In genomic region chr9:23423999-23424398, GRCh38 we compare ENCODE assay signal across 10 cellular contexts.
"Had no signal": no experiment of that assay in that cellular context is flagged by ENCODE, and none has a peak within 500 bp of the region (broad histone marks: within the 10 kb centered on the region; RNA-seq: fewer than 3 reads in every experiment).

No MANE protein-coding gene starts in this region.

- ATAC-seq: HCT116 had no signal

- H3K4me3 ChIP-seq: GM23248, HAP-1 had no signal

- H3K4me1 Mint-ChIP-seq: H9 had no signal

- FAIRE-seq: H1, H54 had no signal

- H3K4me1 ChIP-seq: HAP-1 had no signal

- DNase-seq: GM23248, GOT3, H7, H9, HCEC 1CT, HFFc6 had no signal

- H3K9me3 ChIP-seq: HAP-1 had no signal

- H3K36me3 ChIP-seq: HAP-1 had no signal

- H3K9ac ChIP-seq: GM23248 had no signal

- H3K9me3 Mint-ChIP-seq: H9 had no signal

- H3K4me3 Mint-ChIP-seq: H9, HFFc6 had no signal

- H3K27ac ChIP-seq: GM23248 had no signal

- H3K27ac Mint-ChIP-seq: H9, HFFc6 had no signal

- H2AFZ ChIP-seq: GM23248 had no signal
